In the genomic region with DNA sequence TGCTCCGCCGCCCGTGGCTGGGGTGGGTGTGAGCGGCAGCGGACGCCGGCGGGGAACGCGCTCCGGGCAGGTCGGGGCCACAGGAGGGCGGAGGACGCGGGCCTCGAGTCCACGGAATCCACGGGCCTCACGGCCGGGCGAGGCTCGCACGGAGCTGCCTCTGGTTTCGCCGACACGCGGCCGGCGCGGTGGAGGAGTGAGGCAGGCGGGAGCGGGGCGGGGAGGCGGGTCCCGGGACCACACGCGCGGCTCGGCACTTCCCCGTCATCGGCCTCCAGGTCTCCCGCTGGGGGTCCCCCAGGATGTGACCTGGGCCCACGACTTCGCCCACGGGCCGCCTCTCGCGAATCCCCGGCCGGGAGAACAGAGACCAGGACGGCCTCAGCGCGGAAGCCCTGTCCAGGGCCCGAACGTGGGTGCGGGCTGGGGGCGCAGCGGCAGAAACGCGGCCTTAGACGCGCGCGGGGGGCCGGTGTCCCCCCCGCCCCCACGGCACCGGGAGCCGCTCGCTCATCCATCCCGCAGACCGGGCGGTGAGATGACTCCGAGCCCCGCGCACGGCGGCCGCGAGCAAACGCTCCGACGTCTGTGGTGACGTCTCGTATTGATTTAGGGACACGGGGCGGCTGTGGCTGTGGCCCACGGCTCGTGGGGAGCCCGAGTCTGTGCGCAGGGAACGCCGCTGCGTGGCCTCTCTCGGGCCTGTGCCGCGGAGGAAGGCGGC, we compare ENCODE assay signal across 1 cellular context.
A peak's percentile ranks its signal among the peaks of the same experiment; 100 is the strongest.
TF ChIP-seq lines count a peak whose summit lies in the region.

No MANE protein-coding gene starts in this region.

TF ChIP-seq in HEK293, 187 proteins besides CTCF, POLR2A, EP300 and RAD21 (continued from another document and continues in another):
- TF ChIP-seq, protein P1, sequence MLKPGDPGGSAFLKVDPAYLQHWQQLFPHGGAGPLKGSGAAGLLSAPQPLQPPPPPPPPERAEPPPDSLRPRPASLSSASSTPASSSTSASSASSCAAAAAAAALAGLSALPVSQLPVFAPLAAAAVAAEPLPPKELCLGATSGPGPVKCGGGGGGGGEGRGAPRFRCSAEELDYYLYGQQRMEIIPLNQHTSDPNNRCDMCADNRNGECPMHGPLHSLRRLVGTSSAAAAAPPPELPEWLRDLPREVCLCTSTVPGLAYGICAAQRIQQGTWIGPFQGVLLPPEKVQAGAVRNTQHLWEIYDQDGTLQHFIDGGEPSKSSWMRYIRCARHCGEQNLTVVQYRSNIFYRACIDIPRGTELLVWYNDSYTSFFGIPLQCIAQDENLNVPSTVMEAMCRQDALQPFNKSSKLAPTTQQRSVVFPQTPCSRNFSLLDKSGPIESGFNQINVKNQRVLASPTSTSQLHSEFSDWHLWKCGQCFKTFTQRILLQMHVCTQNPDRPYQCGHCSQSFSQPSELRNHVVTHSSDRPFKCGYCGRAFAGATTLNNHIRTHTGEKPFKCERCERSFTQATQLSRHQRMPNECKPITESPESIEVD (tag by site-specific recombination; IDR thresholded peaks at IDR 0.05), result no peak
- TF ChIP-seq ZNF561 (tag by site-specific recombination; IDR thresholded peaks at IDR 0.05; ENCODE audit: borderline replicate concordance) (no peak), REPIN1 (tag by site-specific recombination; IDR thresholded peaks at IDR 0.05; ENCODE audit: low read depth) (no peak), EGR2 (tag by site-specific recombination; IDR thresholded peaks at IDR 0.05; ENCODE audit: low read depth) (peak; percentile 83), ZNF473 (tag by site-specific recombination; IDR thresholded peaks at IDR 0.05) (no peak), ZNF791 (tag by site-specific recombination; IDR thresholded peaks at IDR 0.05) (no peak), KLF7 (tag by site-specific recombination; IDR thresholded peaks at IDR 0.05; ENCODE audit: borderline replicate concordance) (no peak), ZNF157 (tag by site-specific recombination; IDR thresholded peaks at IDR 0.05) (no peak), SP7 (tag by site-specific recombination; IDR thresholded peaks at IDR 0.05) (0 out of 2 replicates have a peak, but pooled peaks have one; percentile 11), ZNF202 (tag by site-specific recombination; IDR thresholded peaks at IDR 0.05; ENCODE audit: borderline replicate concordance) (no peak), ZNF785 (tag by site-specific recombination; IDR thresholded peaks at IDR 0.05) (0 out of 2 replicates have a peak, but pooled peaks have one; percentile 56), SP3 (tag by site-specific recombination; IDR thresholded peaks at IDR 0.05) (peak; percentile 6; the same call in 1 of the 2 replicates), ZXDB (tag by site-specific recombination; IDR thresholded peaks at IDR 0.05) (no peak), KLF1 (tag by site-specific recombination; IDR thresholded peaks at IDR 0.05) (no peak), ZNF19 (tag by site-specific recombination; IDR thresholded peaks at IDR 0.05; ENCODE audit: low read depth) (no peak), ZNF426 (tag by site-specific recombination; IDR thresholded peaks at IDR 0.05) (no peak), OSR2 (tag by site-specific recombination; IDR thresholded peaks at IDR 0.05) (no peak), ZFP3 (tag by site-specific recombination; IDR thresholded peaks at IDR 0.05; ENCODE audit: low read depth) (no peak), ZNF239 (tag by site-specific recombination; IDR thresholded peaks at IDR 0.05) (no peak), HOXA7 (CRISPR knock-in tag; IDR thresholded peaks at IDR 0.05; ENCODE audit: borderline replicate concordance) (no peak), ZNF114 (tag by site-specific recombination; IDR thresholded peaks at IDR 0.05) (no peak), BCL11A (tag by site-specific recombination; IDR thresholded peaks at IDR 0.05; ENCODE audit: low read depth) (no peak), ZEB2 (tag by site-specific recombination; IDR thresholded peaks at IDR 0.05) (0 out of 2 replicates have a peak, but pooled peaks have one; percentile 31), ZNF654 (tag by site-specific recombination; IDR thresholded peaks at IDR 0.05; ENCODE audit: low read depth) (no peak), ZNF112 (tag by site-specific recombination; IDR thresholded peaks at IDR 0.05) (no peak), ZNF510 (tag by site-specific recombination; IDR thresholded peaks at IDR 0.05; ENCODE audit: insufficient replicate concordance) (no peak), ZNF660 (tag by site-specific recombination; IDR thresholded peaks at IDR 0.05) (no peak), ZNF76 (tag by site-specific recombination; IDR thresholded peaks at IDR 0.05; ENCODE audit: borderline replicate concordance, low read depth) (0 out of 2 replicates have a peak, but pooled peaks have one; percentile 14), YY1 (tag by site-specific recombination; IDR thresholded peaks at IDR 0.05) (no peak), GLIS2 (tag by site-specific recombination; IDR thresholded peaks at IDR 0.05) (peak; percentile 82), ZNF155 (tag by site-specific recombination; IDR thresholded peaks at IDR 0.05) (no peak), ZBTB7A (tag by site-specific recombination; IDR thresholded peaks at IDR 0.05; ENCODE audit: low read depth) (no peak), PRDM1 (tag by site-specific recombination; IDR thresholded peaks at IDR 0.05) (no peak)
- TF ChIP-seq, protein P2, sequence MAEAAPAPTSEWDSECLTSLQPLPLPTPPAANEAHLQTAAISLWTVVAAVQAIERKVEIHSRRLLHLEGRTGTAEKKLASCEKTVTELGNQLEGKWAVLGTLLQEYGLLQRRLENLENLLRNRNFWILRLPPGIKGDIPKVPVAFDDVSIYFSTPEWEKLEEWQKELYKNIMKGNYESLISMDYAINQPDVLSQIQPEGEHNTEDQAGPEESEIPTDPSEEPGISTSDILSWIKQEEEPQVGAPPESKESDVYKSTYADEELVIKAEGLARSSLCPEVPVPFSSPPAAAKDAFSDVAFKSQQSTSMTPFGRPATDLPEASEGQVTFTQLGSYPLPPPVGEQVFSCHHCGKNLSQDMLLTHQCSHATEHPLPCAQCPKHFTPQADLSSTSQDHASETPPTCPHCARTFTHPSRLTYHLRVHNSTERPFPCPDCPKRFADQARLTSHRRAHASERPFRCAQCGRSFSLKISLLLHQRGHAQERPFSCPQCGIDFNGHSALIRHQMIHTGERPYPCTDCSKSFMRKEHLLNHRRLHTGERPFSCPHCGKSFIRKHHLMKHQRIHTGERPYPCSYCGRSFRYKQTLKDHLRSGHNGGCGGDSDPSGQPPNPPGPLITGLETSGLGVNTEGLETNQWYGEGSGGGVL (tag by site-specific recombination; IDR thresholded peaks at IDR 0.05), result no peak; the same call in 1 of the 2 replicates
- TF ChIP-seq, protein P3, sequence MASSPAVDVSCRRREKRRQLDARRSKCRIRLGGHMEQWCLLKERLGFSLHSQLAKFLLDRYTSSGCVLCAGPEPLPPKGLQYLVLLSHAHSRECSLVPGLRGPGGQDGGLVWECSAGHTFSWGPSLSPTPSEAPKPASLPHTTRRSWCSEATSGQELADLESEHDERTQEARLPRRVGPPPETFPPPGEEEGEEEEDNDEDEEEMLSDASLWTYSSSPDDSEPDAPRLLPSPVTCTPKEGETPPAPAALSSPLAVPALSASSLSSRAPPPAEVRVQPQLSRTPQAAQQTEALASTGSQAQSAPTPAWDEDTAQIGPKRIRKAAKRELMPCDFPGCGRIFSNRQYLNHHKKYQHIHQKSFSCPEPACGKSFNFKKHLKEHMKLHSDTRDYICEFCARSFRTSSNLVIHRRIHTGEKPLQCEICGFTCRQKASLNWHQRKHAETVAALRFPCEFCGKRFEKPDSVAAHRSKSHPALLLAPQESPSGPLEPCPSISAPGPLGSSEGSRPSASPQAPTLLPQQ (tag by site-specific recombination; IDR thresholded peaks at IDR 0.05), result peak; percentile 16; the same call in 1 of the 2 replicates
- TF ChIP-seq, protein P4, sequence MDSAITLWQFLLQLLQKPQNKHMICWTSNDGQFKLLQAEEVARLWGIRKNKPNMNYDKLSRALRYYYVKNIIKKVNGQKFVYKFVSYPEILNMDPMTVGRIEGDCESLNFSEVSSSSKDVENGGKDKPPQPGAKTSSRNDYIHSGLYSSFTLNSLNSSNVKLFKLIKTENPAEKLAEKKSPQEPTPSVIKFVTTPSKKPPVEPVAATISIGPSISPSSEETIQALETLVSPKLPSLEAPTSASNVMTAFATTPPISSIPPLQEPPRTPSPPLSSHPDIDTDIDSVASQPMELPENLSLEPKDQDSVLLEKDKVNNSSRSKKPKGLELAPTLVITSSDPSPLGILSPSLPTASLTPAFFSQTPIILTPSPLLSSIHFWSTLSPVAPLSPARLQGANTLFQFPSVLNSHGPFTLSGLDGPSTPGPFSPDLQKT (IDR thresholded peaks at IDR 0.05; ENCODE audit: borderline replicate concordance, low read depth, low read length), result no peak
- TF ChIP-seq, protein P5, sequence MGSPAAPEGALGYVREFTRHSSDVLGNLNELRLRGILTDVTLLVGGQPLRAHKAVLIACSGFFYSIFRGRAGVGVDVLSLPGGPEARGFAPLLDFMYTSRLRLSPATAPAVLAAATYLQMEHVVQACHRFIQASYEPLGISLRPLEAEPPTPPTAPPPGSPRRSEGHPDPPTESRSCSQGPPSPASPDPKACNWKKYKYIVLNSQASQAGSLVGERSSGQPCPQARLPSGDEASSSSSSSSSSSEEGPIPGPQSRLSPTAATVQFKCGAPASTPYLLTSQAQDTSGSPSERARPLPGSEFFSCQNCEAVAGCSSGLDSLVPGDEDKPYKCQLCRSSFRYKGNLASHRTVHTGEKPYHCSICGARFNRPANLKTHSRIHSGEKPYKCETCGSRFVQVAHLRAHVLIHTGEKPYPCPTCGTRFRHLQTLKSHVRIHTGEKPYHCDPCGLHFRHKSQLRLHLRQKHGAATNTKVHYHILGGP (tag by site-specific recombination; IDR thresholded peaks at IDR 0.05), result no peak
- TF ChIP-seq, protein P6, sequence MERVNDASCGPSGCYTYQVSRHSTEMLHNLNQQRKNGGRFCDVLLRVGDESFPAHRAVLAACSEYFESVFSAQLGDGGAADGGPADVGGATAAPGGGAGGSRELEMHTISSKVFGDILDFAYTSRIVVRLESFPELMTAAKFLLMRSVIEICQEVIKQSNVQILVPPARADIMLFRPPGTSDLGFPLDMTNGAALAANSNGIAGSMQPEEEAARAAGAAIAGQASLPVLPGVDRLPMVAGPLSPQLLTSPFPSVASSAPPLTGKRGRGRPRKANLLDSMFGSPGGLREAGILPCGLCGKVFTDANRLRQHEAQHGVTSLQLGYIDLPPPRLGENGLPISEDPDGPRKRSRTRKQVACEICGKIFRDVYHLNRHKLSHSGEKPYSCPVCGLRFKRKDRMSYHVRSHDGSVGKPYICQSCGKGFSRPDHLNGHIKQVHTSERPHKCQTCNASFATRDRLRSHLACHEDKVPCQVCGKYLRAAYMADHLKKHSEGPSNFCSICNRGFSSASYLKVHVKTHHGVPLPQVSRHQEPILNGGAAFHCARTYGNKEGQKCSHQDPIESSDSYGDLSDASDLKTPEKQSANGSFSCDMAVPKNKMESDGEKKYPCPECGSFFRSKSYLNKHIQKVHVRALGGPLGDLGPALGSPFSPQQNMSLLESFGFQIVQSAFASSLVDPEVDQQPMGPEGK (tag by site-specific recombination; IDR thresholded peaks at IDR 0.05), result peak; percentile 86
- TF ChIP-seq, protein P7, sequence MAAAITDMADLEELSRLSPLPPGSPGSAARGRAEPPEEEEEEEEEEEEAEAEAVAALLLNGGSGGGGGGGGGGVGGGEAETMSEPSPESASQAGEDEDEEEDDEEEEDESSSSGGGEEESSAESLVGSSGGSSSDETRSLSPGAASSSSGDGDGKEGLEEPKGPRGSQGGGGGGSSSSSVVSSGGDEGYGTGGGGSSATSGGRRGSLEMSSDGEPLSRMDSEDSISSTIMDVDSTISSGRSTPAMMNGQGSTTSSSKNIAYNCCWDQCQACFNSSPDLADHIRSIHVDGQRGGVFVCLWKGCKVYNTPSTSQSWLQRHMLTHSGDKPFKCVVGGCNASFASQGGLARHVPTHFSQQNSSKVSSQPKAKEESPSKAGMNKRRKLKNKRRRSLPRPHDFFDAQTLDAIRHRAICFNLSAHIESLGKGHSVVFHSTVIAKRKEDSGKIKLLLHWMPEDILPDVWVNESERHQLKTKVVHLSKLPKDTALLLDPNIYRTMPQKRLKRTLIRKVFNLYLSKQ (tag by site-specific recombination; IDR thresholded peaks at IDR 0.05; ENCODE audit: borderline replicate concordance), result no peak
- TF ChIP-seq, protein P8, sequence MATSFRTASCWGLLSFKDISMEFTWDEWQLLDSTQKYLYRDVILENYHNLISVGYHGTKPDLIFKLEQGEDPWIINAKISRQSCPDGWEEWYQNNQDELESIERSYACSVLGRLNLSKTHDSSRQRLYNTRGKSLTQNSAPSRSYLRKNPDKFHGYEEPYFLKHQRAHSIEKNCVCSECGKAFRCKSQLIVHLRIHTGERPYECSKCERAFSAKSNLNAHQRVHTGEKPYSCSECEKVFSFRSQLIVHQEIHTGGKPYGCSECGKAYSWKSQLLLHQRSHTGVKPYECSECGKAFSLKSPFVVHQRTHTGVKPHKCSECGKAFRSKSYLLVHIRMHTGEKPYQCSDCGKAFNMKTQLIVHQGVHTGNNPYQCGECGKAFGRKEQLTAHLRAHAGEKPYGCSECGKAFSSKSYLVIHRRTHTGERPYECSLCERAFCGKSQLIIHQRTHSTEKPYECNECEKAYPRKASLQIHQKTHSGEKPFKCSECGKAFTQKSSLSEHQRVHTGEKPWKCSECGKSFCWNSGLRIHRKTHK (tag by site-specific recombination; IDR thresholded peaks at IDR 0.05), result no peak
- TF ChIP-seq, protein P9, sequence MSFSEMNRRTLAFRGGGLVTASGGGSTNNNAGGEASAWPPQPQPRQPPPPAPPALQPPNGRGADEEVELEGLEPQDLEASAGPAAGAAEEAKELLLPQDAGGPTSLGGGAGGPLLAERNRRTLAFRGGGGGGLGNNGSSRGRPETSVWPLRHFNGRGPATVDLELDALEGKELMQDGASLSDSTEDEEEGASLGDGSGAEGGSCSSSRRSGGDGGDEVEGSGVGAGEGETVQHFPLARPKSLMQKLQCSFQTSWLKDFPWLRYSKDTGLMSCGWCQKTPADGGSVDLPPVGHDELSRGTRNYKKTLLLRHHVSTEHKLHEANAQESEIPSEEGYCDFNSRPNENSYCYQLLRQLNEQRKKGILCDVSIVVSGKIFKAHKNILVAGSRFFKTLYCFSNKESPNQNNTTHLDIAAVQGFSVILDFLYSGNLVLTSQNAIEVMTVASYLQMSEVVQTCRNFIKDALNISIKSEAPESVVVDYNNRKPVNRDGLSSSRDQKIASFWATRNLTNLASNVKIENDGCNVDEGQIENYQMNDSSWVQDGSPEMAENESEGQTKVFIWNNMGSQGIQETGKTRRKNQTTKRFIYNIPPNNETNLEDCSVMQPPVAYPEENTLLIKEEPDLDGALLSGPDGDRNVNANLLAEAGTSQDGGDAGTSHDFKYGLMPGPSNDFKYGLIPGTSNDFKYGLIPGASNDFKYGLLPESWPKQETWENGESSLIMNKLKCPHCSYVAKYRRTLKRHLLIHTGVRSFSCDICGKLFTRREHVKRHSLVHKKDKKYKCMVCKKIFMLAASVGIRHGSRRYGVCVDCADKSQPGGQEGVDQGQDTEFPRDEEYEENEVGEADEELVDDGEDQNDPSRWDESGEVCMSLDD (tag by site-specific recombination; IDR thresholded peaks at IDR 0.05), result no peak
- TF ChIP-seq, protein P10, sequence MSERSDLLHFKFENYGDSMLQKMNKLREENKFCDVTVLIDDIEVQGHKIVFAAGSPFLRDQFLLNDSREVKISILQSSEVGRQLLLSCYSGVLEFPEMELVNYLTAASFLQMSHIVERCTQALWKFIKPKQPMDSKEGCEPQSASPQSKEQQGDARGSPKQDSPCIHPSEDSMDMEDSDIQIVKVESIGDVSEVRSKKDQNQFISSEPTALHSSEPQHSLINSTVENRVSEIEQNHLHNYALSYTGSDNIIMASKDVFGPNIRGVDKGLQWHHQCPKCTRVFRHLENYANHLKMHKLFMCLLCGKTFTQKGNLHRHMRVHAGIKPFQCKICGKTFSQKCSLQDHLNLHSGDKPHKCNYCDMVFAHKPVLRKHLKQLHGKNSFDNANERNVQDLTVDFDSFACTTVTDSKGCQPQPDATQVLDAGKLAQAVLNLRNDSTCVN (tag by site-specific recombination; optimal IDR thresholded peaks at IDR 0.05), result peak; percentile 66
